In genomic region chr19:38739440-38740251, GRCh38 we compare ENCODE assay signal across 12 cellular contexts. TPM values are rescaled to one million over a fixed set of nuclear protein-coding genes. Genes with fewer than 3 reads are reported as not detected.
DNase-seq lines count a peak whose midpoint lies in the region; ATAC-seq lines count a peak whose summit lies in the region.
"Had no signal": no experiment of that assay in that cellular context is flagged by ENCODE, and none has a peak within 500 bp of the region (broad histone marks: within the 10 kb centered on the region; RNA-seq: fewer than 3 reads in every experiment).

No MANE protein-coding gene starts in this region.

- H3K4me3 Mint-ChIP-seq in activated naive CD8-positive, alpha-beta T cell treated with anti-CD3 and anti-CD28 coated beads, Interleukin-2, amount 10 ng/mL, durations not matched to agents 7 days and 5 days = peak overlapping the region; percentile 42
- no peak overlapping the region for H3K4me3 Mint-ChIP-seq in activated naive CD8-positive, alpha-beta T cell treated with anti-CD3 and anti-CD28 coated beads for 36 hours
- peak overlapping the region; percentile 55 to 58 for H3K4me3 Mint-ChIP-seq in effector memory CD8-positive, alpha-beta T cell
- no peak overlapping the region for H3K4me3 Mint-ChIP-seq in stimulated activated memory B cell treated with anti-CD40 and anti-IgM and Interleukin-4, amounts not matched to agents 10 μg/mL and 1 μg/mL and 100 μg/mL, for 72 hours
- H3K4me3 Mint-ChIP-seq: activated T-helper 1 cell treated with anti-CD3 and anti-CD28 coated beads, Interleukin-12 subunit alpha, Interleukin-12 subunit beta, Interleukin-2, Interleukin-4 antibody, amounts not matched to agents 30 ng/mL and 10 ng/mL and 1 ng/mL, durations not matched to agents 14 hours and 24 hours and 36 hours had no signal

- H3K36me3 Mint-ChIP-seq in activated naive CD8-positive, alpha-beta T cell treated with anti-CD3 and anti-CD28 coated beads, Interleukin-2, amount 10 ng/mL, durations not matched to agents 7 days and 5 days = peaks cover 3% of the 10 kb centered on the region
- H3K36me3 Mint-ChIP-seq in activated naive CD8-positive, alpha-beta T cell treated with anti-CD3 and anti-CD28 coated beads for 36 hours = peaks cover 2% of the 10 kb centered on the region
- peaks cover 19% of the 10 kb centered on the region for H3K36me3 Mint-ChIP-seq in effector memory CD8-positive, alpha-beta T cell (ENCODE audit: insufficient read depth)
- no peaks in the 10 kb centered on the region for H3K36me3 Mint-ChIP-seq in stimulated activated memory B cell treated with anti-CD40 and anti-IgM and Interleukin-4, amounts not matched to agents 10 μg/mL and 1 μg/mL and 100 μg/mL, for 72 hours

- peak; percentile 12 for ATAC-seq in activated naive CD8-positive, alpha-beta T cell treated with anti-CD3 and anti-CD28 coated beads, Interleukin-2, amount 10 ng/mL, durations not matched to agents 7 days and 5 days (ENCODE audit: low read depth)
- ATAC-seq in effector memory CD8-positive, alpha-beta T cell (replicated peaks) = peak; percentile 31
- ATAC-seq in stimulated activated naive CD8-positive, alpha-beta T cell treated with anti-CD3 and anti-CD28 coated beads, Interleukin-15, Interleukin-2, amounts not matched to agents 100 U/mL and 50 U/mL, for 24 hours = no peak
- no peak for ATAC-seq in stimulated activated memory B cell treated with anti-CD40 and anti-IgM and Interleukin-4, amounts not matched to agents 10 μg/mL and 1 μg/mL and 100 μg/mL, for 72 hours

- POLR2A ChIA-PET in activated naive CD8-positive, alpha-beta T cell treated with anti-CD3 and anti-CD28 coated beads, Interleukin-2, amount 10 ng/mL, durations not matched to agents 7 days and 5 days (lab: Charles Lee) = interaction anchor here (0.7 kb wide), 1 partner anchor 138 kb away, joined by 4 read pairs; no protein-coding TSS in a partner anchor

- peaks cover 14% of the 10 kb centered on the region for H3K4me1 Mint-ChIP-seq in activated naive CD8-positive, alpha-beta T cell treated with anti-CD3 and anti-CD28 coated beads, Interleukin-2, amount 10 ng/mL, durations not matched to agents 7 days and 5 days
- peaks cover 16% of the 10 kb centered on the region for H3K4me1 Mint-ChIP-seq in activated naive CD8-positive, alpha-beta T cell treated with anti-CD3 and anti-CD28 coated beads for 36 hours
- peaks cover 28 to 30% of the 10 kb centered on the region in 2 donors for H3K4me1 Mint-ChIP-seq in effector memory CD8-positive, alpha-beta T cell (ENCODE audit: low read depth in 2 of 2)
- peaks cover 32% of the 10 kb centered on the region for H3K4me1 Mint-ChIP-seq in stimulated activated memory B cell treated with anti-CD40 and anti-IgM and Interleukin-4, amounts not matched to agents 10 μg/mL and 1 μg/mL and 100 μg/mL, for 72 hours

- peak overlapping the region; percentile 23 for H3K27ac Mint-ChIP-seq in activated naive CD8-positive, alpha-beta T cell treated with anti-CD3 and anti-CD28 coated beads, Interleukin-2, amount 10 ng/mL, durations not matched to agents 7 days and 5 days
- no peak overlapping the region for H3K27ac Mint-ChIP-seq in activated naive CD8-positive, alpha-beta T cell treated with anti-CD3 and anti-CD28 coated beads for 36 hours
- peak overlapping the region; percentile 35 to 44 for H3K27ac Mint-ChIP-seq in effector memory CD8-positive, alpha-beta T cell
- H3K27ac Mint-ChIP-seq in stimulated activated memory B cell treated with anti-CD40 and anti-IgM and Interleukin-4, amounts not matched to agents 10 μg/mL and 1 μg/mL and 100 μg/mL, for 72 hours = no peak overlapping the region
- H3K27ac Mint-ChIP-seq: activated T-helper 1 cell treated with anti-CD3 and anti-CD28 coated beads, Interleukin-12 subunit alpha, Interleukin-12 subunit beta, Interleukin-2, Interleukin-4 antibody, amounts not matched to agents 30 ng/mL and 10 ng/mL and 1 ng/mL, durations not matched to agents 14 hours and 24 hours and 36 hours had no signal

- H3K27me3 Mint-ChIP-seq in activated naive CD8-positive, alpha-beta T cell treated with anti-CD3 and anti-CD28 coated beads, Interleukin-2, amount 10 ng/mL, durations not matched to agents 7 days and 5 days = no peaks in the 10 kb centered on the region
- H3K27me3 Mint-ChIP-seq in activated naive CD8-positive, alpha-beta T cell treated with anti-CD3 and anti-CD28 coated beads for 36 hours = peaks cover 9% of the 10 kb centered on the region
- no peaks in the 10 kb centered on the region for H3K27me3 Mint-ChIP-seq in effector memory CD8-positive, alpha-beta T cell
- no peaks in the 10 kb centered on the region for H3K27me3 Mint-ChIP-seq in stimulated activated memory B cell treated with anti-CD40 and anti-IgM and Interleukin-4, amounts not matched to agents 10 μg/mL and 1 μg/mL and 100 μg/mL, for 72 hours

- no peaks in the 10 kb centered on the region for H3K9me3 Mint-ChIP-seq in activated naive CD8-positive, alpha-beta T cell treated with anti-CD3 and anti-CD28 coated beads, Interleukin-2, amount 10 ng/mL, durations not matched to agents 7 days and 5 days
- H3K9me3 Mint-ChIP-seq in activated naive CD8-positive, alpha-beta T cell treated with anti-CD3 and anti-CD28 coated beads for 36 hours = no peaks in the 10 kb centered on the region
- H3K9me3 Mint-ChIP-seq in effector memory CD8-positive, alpha-beta T cell = no peaks in the 10 kb centered on the region
- H3K9me3 Mint-ChIP-seq in stimulated activated memory B cell treated with anti-CD40 and anti-IgM and Interleukin-4, amounts not matched to agents 10 μg/mL and 1 μg/mL and 100 μg/mL, for 72 hours = no peaks in the 10 kb centered on the region
- H3K9me3 Mint-ChIP-seq: activated T-helper 1 cell treated with anti-CD3 and anti-CD28 coated beads, Interleukin-12 subunit alpha, Interleukin-12 subunit beta, Interleukin-2, Interleukin-4 antibody, amounts not matched to agents 30 ng/mL and 10 ng/mL and 1 ng/mL, durations not matched to agents 14 hours and 24 hours and 36 hours had no signal

- peak; percentile 41 for DNase-seq in activated naive CD8-positive, alpha-beta T cell treated with anti-CD3 and anti-CD28 coated beads, Interleukin-2, amount 10 ng/mL, durations not matched to agents 7 days and 5 days
- DNase-seq in activated naive CD8-positive, alpha-beta T cell treated with anti-CD3 and anti-CD28 coated beads for 36 hours = no peak
- DNase-seq in NOMO-1 (lab: John Stamatoyannopoulos, UW; ENCODE audit: unreplicated experiment in 2 of 2) (peak; percentile 14 to 48), C1 segment of cervical spinal cord (lab: John Stamatoyannopoulos, UW) (no peak), RKO (ENCODE audit: low spot score) (no peak)
- DNase-seq in effector memory CD8-positive, alpha-beta T cell = no peak
- DNase-seq in stimulated activated naive CD8-positive, alpha-beta T cell treated with anti-CD3 and anti-CD28 coated beads, Interleukin-15, Interleukin-2, amounts not matched to agents 100 U/mL and 50 U/mL, for 24 hours = peak; percentile 40
- DNase-seq: mesenchymal stem cell, occipital lobe had no signal

RNA-seq across cellular contexts. Expression of gene CAPN12, which starts 4.6 kb away (rescaled TPM):
- total RNA-seq in activated naive CD8-positive, alpha-beta T cell treated with anti-CD3 and anti-CD28 coated beads, Interleukin-2, amount 10 ng/mL, durations not matched to agents 7 days and 5 days = 10 to 100 TPM; 22.7 to 26.4 TPM
- total RNA-seq in activated naive CD8-positive, alpha-beta T cell treated with anti-CD3 and anti-CD28 coated beads for 36 hours = 1 to 10 TPM; 3.8 to 3.9 TPM
- total RNA-seq: Daoy, occipital lobe had no signal

RNA-seq across cellular contexts. Expression of gene LGALS7, which starts 33.7 kb away (rescaled TPM):
- total RNA-seq in activated naive CD8-positive, alpha-beta T cell treated with anti-CD3 and anti-CD28 coated beads, Interleukin-2, amount 10 ng/mL, durations not matched to agents 7 days and 5 days = not detected
- not detected for total RNA-seq in activated naive CD8-positive, alpha-beta T cell treated with anti-CD3 and anti-CD28 coated beads for 36 hours
- total RNA-seq: activated T-helper 1 cell treated with anti-CD3 and anti-CD28 coated beads, Interleukin-12 subunit alpha, Interleukin-12 subunit beta, Interleukin-2, Interleukin-4 antibody, amounts not matched to agents 30 ng/mL and 10 ng/mL and 1 ng/mL, durations not matched to agents 14 hours and 24 hours and 36 hours; Daoy had no signal

RNA-seq across cellular contexts. Expression of gene LGALS7B, which starts 49.4 kb away (rescaled TPM):
- total RNA-seq in activated naive CD8-positive, alpha-beta T cell treated with anti-CD3 and anti-CD28 coated beads, Interleukin-2, amount 10 ng/mL, durations not matched to agents 7 days and 5 days = not detected
- total RNA-seq in activated naive CD8-positive, alpha-beta T cell treated with anti-CD3 and anti-CD28 coated beads for 36 hours = not detected
- total RNA-seq: activated T-helper 1 cell treated with anti-CD3 and anti-CD28 coated beads, Interleukin-12 subunit alpha, Interleukin-12 subunit beta, Interleukin-2, Interleukin-4 antibody, amounts not matched to agents 30 ng/mL and 10 ng/mL and 1 ng/mL, durations not matched to agents 14 hours and 24 hours and 36 hours; Daoy; occipital lobe had no signal

Comparison
In these comparisons a context has a peak if more than half of its experiments do, and no peak if none do; other contexts are left out.
1. DNase-seq: peak in activated naive CD8-positive, alpha-beta T cell treated with anti-CD3 and anti-CD28 coated beads, Interleukin-2, amount 10 ng/mL, durations not matched to agents 7 days and 5 days (single experiment), NOMO-1 (2 of 2) and stimulated activated naive CD8-positive, alpha-beta T cell treated with anti-CD3 and anti-CD28 coated beads, Interleukin-15, Interleukin-2, amounts not matched to agents 100 U/mL and 50 U/mL, for 24 hours (single experiment); none in activated naive CD8-positive, alpha-beta T cell treated with anti-CD3 and anti-CD28 coated beads for 36 hours (single experiment), effector memory CD8-positive, alpha-beta T cell (0 of 3), C1 segment of cervical spinal cord (0 of 14) and RKO (single experiment).
2. H3K27ac Mint-ChIP-seq: peak in activated naive CD8-positive, alpha-beta T cell treated with anti-CD3 and anti-CD28 coated beads, Interleukin-2, amount 10 ng/mL, durations not matched to agents 7 days and 5 days (single experiment) and effector memory CD8-positive, alpha-beta T cell (2 of 2); none in activated naive CD8-positive, alpha-beta T cell treated with anti-CD3 and anti-CD28 coated beads for 36 hours (single experiment) and stimulated activated memory B cell treated with anti-CD40 and anti-IgM and Interleukin-4, amounts not matched to agents 10 μg/mL and 1 μg/mL and 100 μg/mL, for 72 hours (single experiment).
3. H3K4me3 Mint-ChIP-seq: peak in activated naive CD8-positive, alpha-beta T cell treated with anti-CD3 and anti-CD28 coated beads, Interleukin-2, amount 10 ng/mL, durations not matched to agents 7 days and 5 days (single experiment) and effector memory CD8-positive, alpha-beta T cell (2 of 2); none in activated naive CD8-positive, alpha-beta T cell treated with anti-CD3 and anti-CD28 coated beads for 36 hours (single experiment) and stimulated activated memory B cell treated with anti-CD40 and anti-IgM and Interleukin-4, amounts not matched to agents 10 μg/mL and 1 μg/mL and 100 μg/mL, for 72 hours (single experiment).
4. RNA of gene CAPN12, which starts 4.6 kb away (total RNA-seq): 22.7 to 26.4 TPM in activated naive CD8-positive, alpha-beta T cell treated with anti-CD3 and anti-CD28 coated beads, Interleukin-2, amount 10 ng/mL, durations not matched to agents 7 days and 5 days; 3.8 to 3.9 TPM in activated naive CD8-positive, alpha-beta T cell treated with anti-CD3 and anti-CD28 coated beads for 36 hours; every median in the first group is over 4 times any median in the second.
5. ATAC-seq: peak in activated naive CD8-positive, alpha-beta T cell treated with anti-CD3 and anti-CD28 coated beads, Interleukin-2, amount 10 ng/mL, durations not matched to agents 7 days and 5 days (single experiment) and effector memory CD8-positive, alpha-beta T cell (single experiment); none in stimulated activated naive CD8-positive, alpha-beta T cell treated with anti-CD3 and anti-CD28 coated beads, Interleukin-15, Interleukin-2, amounts not matched to agents 100 U/mL and 50 U/mL, for 24 hours (single experiment) and stimulated activated memory B cell treated with anti-CD40 and anti-IgM and Interleukin-4, amounts not matched to agents 10 μg/mL and 1 μg/mL and 100 μg/mL, for 72 hours (single experiment).